Comparison of ENCODE assay signal across 1 cellular context in the genomic region with DNA sequence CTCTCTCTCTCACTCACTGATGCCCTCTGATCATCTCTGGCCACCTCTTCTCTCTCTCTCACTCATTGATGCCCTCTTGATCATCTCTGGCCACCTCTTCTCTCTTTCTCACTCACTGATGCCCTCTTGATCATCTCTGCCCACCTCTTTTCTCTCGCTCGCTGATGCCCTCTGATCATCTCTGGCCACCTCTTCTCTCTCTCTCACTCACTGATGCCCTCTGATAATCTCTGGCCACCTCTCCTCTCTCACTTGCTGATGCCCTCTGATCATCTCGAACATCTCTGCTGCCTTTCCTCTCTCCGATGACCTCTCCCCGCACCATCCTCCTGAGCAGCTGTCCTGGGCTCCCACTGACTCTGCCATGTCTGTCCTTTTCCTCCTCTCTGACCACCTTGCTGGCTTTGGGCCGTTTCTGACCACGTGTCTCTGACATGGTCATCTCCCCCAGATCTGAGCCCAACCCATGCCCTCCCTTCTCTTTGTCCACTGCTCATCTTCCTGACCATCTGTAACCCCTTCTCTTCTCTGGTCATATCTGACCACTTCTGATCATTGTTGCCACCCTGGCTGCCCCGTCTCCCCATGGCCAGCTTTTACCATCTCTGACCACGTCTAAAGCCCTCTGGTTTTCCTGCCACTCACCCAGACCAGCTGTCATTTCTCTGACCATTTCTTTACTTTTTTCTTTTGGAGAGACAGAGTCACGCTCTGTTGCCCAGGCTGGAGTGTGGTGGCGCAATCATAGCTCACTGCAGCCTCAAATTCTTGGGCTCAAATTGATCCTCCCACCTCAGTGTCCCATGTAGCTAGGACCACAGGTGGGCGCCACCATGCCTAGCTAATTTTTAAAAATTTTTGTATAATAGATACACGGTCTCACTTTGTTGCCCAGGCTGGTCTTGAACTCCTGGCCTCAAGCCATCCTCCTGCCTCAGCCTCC.
TF ChIP-seq lines count a peak whose summit lies in the region.

No MANE protein-coding gene starts in this region.

TF ChIP-seq in neural cell, 6 proteins besides CTCF, POLR2A, EP300 and RAD21 (continued from another document):
- TF ChIP-seq, protein P1, sequence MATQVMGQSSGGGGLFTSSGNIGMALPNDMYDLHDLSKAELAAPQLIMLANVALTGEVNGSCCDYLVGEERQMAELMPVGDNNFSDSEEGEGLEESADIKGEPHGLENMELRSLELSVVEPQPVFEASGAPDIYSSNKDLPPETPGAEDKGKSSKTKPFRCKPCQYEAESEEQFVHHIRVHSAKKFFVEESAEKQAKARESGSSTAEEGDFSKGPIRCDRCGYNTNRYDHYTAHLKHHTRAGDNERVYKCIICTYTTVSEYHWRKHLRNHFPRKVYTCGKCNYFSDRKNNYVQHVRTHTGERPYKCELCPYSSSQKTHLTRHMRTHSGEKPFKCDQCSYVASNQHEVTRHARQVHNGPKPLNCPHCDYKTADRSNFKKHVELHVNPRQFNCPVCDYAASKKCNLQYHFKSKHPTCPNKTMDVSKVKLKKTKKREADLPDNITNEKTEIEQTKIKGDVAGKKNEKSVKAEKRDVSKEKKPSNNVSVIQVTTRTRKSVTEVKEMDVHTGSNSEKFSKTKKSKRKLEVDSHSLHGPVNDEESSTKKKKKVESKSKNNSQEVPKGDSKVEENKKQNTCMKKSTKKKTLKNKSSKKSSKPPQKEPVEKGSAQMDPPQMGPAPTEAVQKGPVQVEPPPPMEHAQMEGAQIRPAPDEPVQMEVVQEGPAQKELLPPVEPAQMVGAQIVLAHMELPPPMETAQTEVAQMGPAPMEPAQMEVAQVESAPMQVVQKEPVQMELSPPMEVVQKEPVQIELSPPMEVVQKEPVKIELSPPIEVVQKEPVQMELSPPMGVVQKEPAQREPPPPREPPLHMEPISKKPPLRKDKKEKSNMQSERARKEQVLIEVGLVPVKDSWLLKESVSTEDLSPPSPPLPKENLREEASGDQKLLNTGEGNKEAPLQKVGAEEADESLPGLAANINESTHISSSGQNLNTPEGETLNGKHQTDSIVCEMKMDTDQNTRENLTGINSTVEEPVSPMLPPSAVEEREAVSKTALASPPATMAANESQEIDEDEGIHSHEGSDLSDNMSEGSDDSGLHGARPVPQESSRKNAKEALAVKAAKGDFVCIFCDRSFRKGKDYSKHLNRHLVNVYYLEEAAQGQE (IDR thresholded peaks at IDR 0.05; ENCODE audit: borderline replicate concordance), result no peak
- TF ChIP-seq TAF1 (IDR thresholded peaks at IDR 0.05; ENCODE audit: low read depth) (no peak), SMC3 (conservative IDR thresholded peaks at IDR 0.05; ENCODE audit: poor library complexity) (no peak)
